In the genomic region with DNA sequence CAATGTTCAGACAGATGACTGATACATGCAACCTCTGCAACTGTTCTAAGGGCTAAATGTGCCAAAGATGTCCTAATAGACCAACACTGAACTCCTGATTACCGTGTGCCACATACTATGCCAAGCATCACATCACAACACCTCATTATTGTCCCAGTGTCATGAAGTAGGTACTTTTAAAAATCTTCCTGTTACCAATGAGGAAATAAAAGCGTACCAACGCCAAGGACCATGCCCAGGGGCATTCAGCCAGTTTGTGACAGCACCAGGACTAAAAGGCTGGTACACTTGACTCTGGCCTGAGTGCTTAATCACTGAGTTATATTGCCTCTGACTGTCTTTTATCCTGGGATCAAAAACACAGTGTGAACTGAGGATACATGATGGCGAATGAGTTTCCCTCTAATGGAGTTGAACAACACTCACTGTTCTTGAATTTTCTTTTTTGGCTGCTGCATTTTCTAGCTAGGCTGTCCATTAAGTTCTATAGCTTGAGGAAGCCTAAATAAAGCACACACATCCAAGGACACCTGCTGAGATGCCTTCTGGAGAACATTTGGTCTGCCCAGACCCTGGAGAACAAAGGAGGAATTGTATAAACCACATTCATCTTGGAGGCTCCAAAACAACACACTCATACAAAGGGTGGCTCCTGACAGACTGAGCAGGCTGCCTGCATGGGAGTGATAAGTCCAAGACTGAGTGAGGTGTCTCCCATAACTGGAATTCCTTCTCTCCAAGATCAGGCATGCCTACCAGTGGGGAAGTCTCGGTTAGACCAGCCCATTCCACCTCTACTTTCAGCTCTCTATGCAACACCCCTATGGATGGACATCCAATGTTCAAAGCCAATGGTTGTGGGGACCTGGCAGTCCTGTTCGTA, we compare ENCODE assay signal across 12 cellular contexts.
DNase-seq lines count a peak whose midpoint lies in the region; ATAC-seq and TF ChIP-seq lines count a peak whose summit lies in the region.
"Had no signal": no experiment of that assay in that cellular context is flagged by ENCODE, and none has a peak within 500 bp of the region (broad histone marks: within the 10 kb centered on the region; RNA-seq: fewer than 3 reads in every experiment).

No MANE protein-coding gene starts in this region.

- CTCF ChIA-PET in A673 (lab: Charles Lee): no interaction called here

- H3K27ac ChIP-seq in fibroblast of lung (ENCODE audit: insufficient read depth, low read length): peak overlapping the region; percentile 26
- no peak overlapping the region for H3K27ac ChIP-seq in A673 (ENCODE audit: low read depth, low read length, poor library complexity, severe bottlenecking)
- H3K27ac ChIP-seq: KMS-11 had no signal

- peak overlapping the region; percentile 54 for H2AFZ ChIP-seq in fibroblast of lung (ENCODE audit: low read length)

- no peaks in the 10 kb centered on the region for H4K20me1 ChIP-seq in fibroblast of lung (ENCODE audit: control insufficient read depth, extremely low read depth, insufficient read depth, low read length)

- H3K27me3 ChIP-seq in fibroblast of lung (ENCODE audit: control insufficient read depth, insufficient read depth, low read length) (no peaks in the 10 kb centered on the region), A673 (replicated peaks; ENCODE audit: insufficient read depth, low read depth, low read length, poor library complexity) (no peaks in the 10 kb centered on the region)

- no peak overlapping the region for H3K4me3 ChIP-seq in fibroblast of lung (replicated peaks in 1 of 4; ENCODE audit: control extremely low read depth in 1 of 4, insufficient read depth in 1 of 4, low read depth in 3 of 4, low read length in 4 of 4)
- no peak overlapping the region for H3K4me3 ChIP-seq in A673 (ENCODE audit: low read depth, low read length, poor library complexity, severe bottlenecking)

- ATAC-seq in GM21786 (IDR thresholded peaks at IDR 0.05; ENCODE audit: unreplicated experiment) (no peak), GM18858 (IDR thresholded peaks at IDR 0.05; ENCODE audit: unreplicated experiment) (no peak), HG03354 (IDR thresholded peaks at IDR 0.05; ENCODE audit: poor library complexity, severe bottlenecking, unreplicated experiment) (no peak)

- intact Hi-C loops in A673 (cut with micrococcal nuclease; ENCODE audit: unreplicated experiment): no loop called here

- no peak for TF ChIP-seq CTCF in fibroblast of lung (conservative IDR thresholded peaks at IDR 0.05 in 1 of 2, IDR thresholded peaks at IDR 0.05 in 1 of 2; ENCODE audit: low read depth in 1 of 2, low read length in 2 of 2)
- no peak for TF ChIP-seq CTCF in A673 (conservative IDR thresholded peaks at IDR 0.05; ENCODE audit: low read depth, low read length)

- H3K79me2 ChIP-seq in fibroblast of lung (ENCODE audit: control insufficient read depth, insufficient read depth, low read length): no peaks in the 10 kb centered on the region

- peak overlapping the region; percentile 54 for H3K4me2 ChIP-seq in fibroblast of lung (ENCODE audit: extremely low read depth, insufficient read depth, low read length)
- H3K4me2 ChIP-seq: KMS-11 had no signal

- DNase-seq in EL (peak; percentile 62), RPMI7951 (ENCODE audit: low read depth) (peak; percentile 65), fibroblast of lung (ENCODE audit: low read depth in 2 of 2) (peak in 1 of 2 donors; percentile 92), pons (ENCODE audit: low spot score) (peak; percentile 31), A673 (ENCODE audit: low spot score) (no peak)
- DNase-seq: activated CD4-positive, CD25-positive, alpha-beta regulatory T cell; activated naive CD4-positive, alpha-beta T cell treated with anti-CD3 and anti-CD28 coated beads for 36 hours; stimulated activated CD4-positive, alpha-beta T cell treated with anti-CD3 and anti-CD28 coated beads, Interleukin-2, amount 100 ng/mL, for 48 hours had no signal

- H3K9ac ChIP-seq in fibroblast of lung (ENCODE audit: insufficient read depth, low read length): no peak overlapping the region
- H3K9ac ChIP-seq: KMS-11 had no signal

- H3K36me3 ChIP-seq in fibroblast of lung (ENCODE audit: control insufficient read depth, insufficient read depth, low read length) (no peaks in the 10 kb centered on the region), A673 (ENCODE audit: insufficient read depth, low read length, poor library complexity, severe bottlenecking) (no peaks in the 10 kb centered on the region)

- H3K4me1 ChIP-seq in fibroblast of lung (ENCODE audit: control insufficient read depth, extremely low read depth, insufficient read depth, low read length): peaks cover 18% of the 10 kb centered on the region
- H3K4me1 ChIP-seq in A673 (ENCODE audit: insufficient read depth, low read length, poor library complexity, severe bottlenecking): no peaks in the 10 kb centered on the region

- POLR2A ChIA-PET in A673 (lab: Charles Lee; ENCODE audit: low non-redundant PET): no interaction called here

- no TSS peak for BruUV-seq in A673 (replicated peaks; lab: Mats Ljungman, UMichigan)

- H3K9me3 ChIP-seq in fibroblast of lung (ENCODE audit: control insufficient read depth, insufficient read depth, low read depth, low read length): no peaks in the 10 kb centered on the region
- H3K9me3 ChIP-seq in A673 (ENCODE audit: low read depth, low read length, poor library complexity, severe bottlenecking): no peaks in the 10 kb centered on the region
